ENCODE assay signal across 8 cellular contexts in the genomic region with DNA sequence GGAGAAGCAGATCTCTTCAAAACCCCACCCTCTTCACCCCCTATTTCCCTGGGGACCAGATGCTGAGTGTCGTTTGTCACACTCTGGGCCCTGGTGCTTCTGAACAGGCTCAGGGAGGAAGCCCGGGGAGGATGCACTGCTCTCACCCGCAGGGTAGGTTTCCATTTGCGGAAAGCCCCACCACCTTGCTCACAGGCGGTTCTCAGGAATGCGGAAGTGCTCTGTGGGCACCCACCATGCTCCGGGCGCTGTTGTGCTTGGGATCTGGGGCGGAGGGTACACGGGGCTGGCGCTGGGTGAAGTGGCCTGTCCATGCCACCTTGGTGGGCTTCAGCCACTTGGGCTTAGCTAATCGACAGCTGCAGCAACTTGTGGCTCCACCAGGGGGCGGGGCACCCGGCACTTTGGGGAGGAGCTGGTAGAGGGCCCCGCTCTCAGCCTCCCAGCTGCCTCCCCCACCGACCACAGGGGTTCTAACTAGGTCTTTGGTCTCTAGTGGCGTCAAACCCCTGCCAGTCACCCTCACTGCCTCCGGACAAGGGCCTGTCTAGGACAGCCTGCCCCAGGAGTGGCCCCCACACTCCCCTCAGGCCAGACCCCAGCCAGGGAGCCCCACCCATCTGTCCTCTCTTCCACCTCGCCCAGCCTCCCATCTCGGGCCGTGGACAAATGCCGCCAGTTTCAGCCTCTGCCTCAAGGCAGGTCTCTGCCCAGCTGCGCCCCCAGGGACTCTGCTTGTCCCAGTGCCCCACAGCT.
DNase-seq lines count a peak whose midpoint lies in the region; ATAC-seq lines count a peak whose summit lies in the region.

No MANE protein-coding gene starts in this region.

- peaks cover 21% of the 10 kb centered on the region for H3K36me3 Mint-ChIP-seq in activated naive CD8-positive, alpha-beta T cell treated with anti-CD3 and anti-CD28 coated beads, Interleukin-2, amount 50 U/mL, for 24 hours (ENCODE audit: low read depth)

- H3K27ac Mint-ChIP-seq in activated naive CD8-positive, alpha-beta T cell treated with anti-CD3 and anti-CD28 coated beads, Interleukin-2, amount 50 U/mL, for 24 hours: peak overlapping the region; percentile 91

- peak overlapping the region; percentile 76 for H3K4me3 Mint-ChIP-seq in activated naive CD8-positive, alpha-beta T cell treated with anti-CD3 and anti-CD28 coated beads, Interleukin-2, amount 50 U/mL, for 24 hours

- peaks cover 1% of the 10 kb centered on the region for H3K27me3 Mint-ChIP-seq in activated naive CD8-positive, alpha-beta T cell treated with anti-CD3 and anti-CD28 coated beads, Interleukin-2, amount 50 U/mL, for 24 hours

- ATAC-seq in GM19467 (IDR thresholded peaks at IDR 0.05; ENCODE audit: unreplicated experiment): peak; percentile 52
- ATAC-seq in activated naive CD8-positive, alpha-beta T cell treated with anti-CD3 and anti-CD28 coated beads, Interleukin-2, amount 50 U/mL, for 24 hours: peak; percentile 85

- peaks cover 38% of the 10 kb centered on the region for H3K4me1 Mint-ChIP-seq in activated naive CD8-positive, alpha-beta T cell treated with anti-CD3 and anti-CD28 coated beads, Interleukin-2, amount 50 U/mL, for 24 hours

- peak; percentile 21 for DNase-seq in DMS53 treated with DMSO at 0.1 percent for 48 hours (lab: John Stamatoyannopoulos, UW; ENCODE audit: unreplicated experiment)
- peak; percentile 63 for DNase-seq in HPDE6-E6E7 (ENCODE audit: extremely low spot score)
- peak; percentile 70 for DNase-seq in T follicular helper cell (ENCODE audit: low read depth)
- peak; percentile 84 for DNase-seq in activated naive CD8-positive, alpha-beta T cell treated with anti-CD3 and anti-CD28 coated beads, Interleukin-2, amount 50 U/mL, for 24 hours
- DNase-seq in iPS-NIHi7 (ENCODE audit: extremely low spot score): peak; percentile 61
- DNase-seq in stimulated activated CD4-positive, alpha-beta T cell treated with anti-CD3 and anti-CD28 coated beads, Interleukin-15, amount 100 ng/mL, for 24 hours: peak; percentile 88
- DNase-seq in DMS153 (lab: John Stamatoyannopoulos, UW): no peak

- H3K9me3 Mint-ChIP-seq in activated naive CD8-positive, alpha-beta T cell treated with anti-CD3 and anti-CD28 coated beads, Interleukin-2, amount 50 U/mL, for 24 hours: no peaks in the 10 kb centered on the region
